19 cellular contexts compared by ENCODE assay signal in genomic region chr1:227942716-227943261, GRCh38. TPM values are rescaled to one million over a fixed set of nuclear protein-coding genes. Genes with fewer than 3 reads are reported as not detected.
DNase-seq lines count a peak whose midpoint lies in the region; ATAC-seq and TF ChIP-seq lines count a peak whose summit lies in the region.
"Had no signal": no experiment of that assay in that cellular context is flagged by ENCODE, and none has a peak within 500 bp of the region (broad histone marks: within the 10 kb centered on the region; RNA-seq: fewer than 3 reads in every experiment).

No MANE protein-coding gene starts in this region.

- H4K8ac ChIP-seq in neuronal stem cell (ENCODE audit: low read depth, low read length): no peak overlapping the region

- no peak overlapping the region for H3K14ac ChIP-seq in neuronal stem cell (ENCODE audit: low read length)

- H3K27me3 ChIP-seq in neuronal stem cell (ENCODE audit: control insufficient read depth in 3 of 3, insufficient read depth in 3 of 3, low read depth in 1 of 3, low read length in 3 of 3): peaks cover 0 to 6% (median 6%) of the 10 kb centered on the region in 3 experiments

- H3K79me1 ChIP-seq in neuronal stem cell (ENCODE audit: low read depth, low read length): peaks cover 5% of the 10 kb centered on the region

- peak overlapping the region; percentile 57 for H2BK120ac ChIP-seq in neuronal stem cell (ENCODE audit: low read depth, low read length)

- ATAC-seq in Right ventricle myocardium superior (ENCODE audit: poor library complexity) (no peak), left cardiac atrium (no peak), HG02610 (IDR thresholded peaks at IDR 0.05; ENCODE audit: unreplicated experiment) (no peak)
- ATAC-seq: stimulated activated naive B cell treated with anti-CD40 and anti-IgM and Interleukin-4, amounts not matched to agents 10 μg/mL and 1 μg/mL and 100 μg/mL, for 72 hours had no signal

- H4K91ac ChIP-seq in neuronal stem cell (ENCODE audit: low read depth, low read length, poor library complexity): no peak overlapping the region

- H3K36me3 ChIP-seq in neuronal stem cell (replicated peaks in 1 of 2; ENCODE audit: control insufficient read depth in 2 of 2, insufficient read depth in 2 of 2, low read length in 2 of 2): no peaks in the 10 kb centered on the region
- H3K36me3 ChIP-seq: neutrophil had no signal

- DNase-seq in Right ventricle myocardium superior (peak; percentile 40), left cardiac atrium (no peak), endothelial cell (ENCODE audit: low spot score) (peak; percentile 3), neuronal stem cell (ENCODE audit: low spot score) (no peak), type B pancreatic cell (ENCODE audit: extremely low spot score, unreplicated experiment) (peak; percentile 65), T-helper 1 cell (no peak), GDM1 (lab: John Stamatoyannopoulos, UW) (no peak)
- DNase-seq: activated naive CD8-positive, alpha-beta T cell treated with anti-CD3 and anti-CD28 coated beads, Interleukin-2, amount 10 ng/mL, durations not matched to agents 7 days and 5 days; MM.1S; NCI-H1930; NCI-H510A; PC-9; small intestine; stimulated activated naive B cell treated with anti-CD40 and anti-IgM and Interleukin-4, amounts not matched to agents 10 μg/mL and 1 μg/mL and 100 μg/mL, for 72 hours had no signal

- peak overlapping the region; percentile 78 for H3K18ac ChIP-seq in neuronal stem cell (ENCODE audit: low read length)

- peak overlapping the region; percentile 75 for H2BK5ac ChIP-seq in neuronal stem cell (ENCODE audit: low read length)

- H3K4me2 ChIP-seq in neuronal stem cell (ENCODE audit: insufficient read depth, low read length, poor library complexity, severe bottlenecking): no peak overlapping the region
- H3K4me2 ChIP-seq: PC-9 had no signal

- no peak overlapping the region for H3K27ac ChIP-seq in neuronal stem cell (replicated peaks; ENCODE audit: low read length)
- H3K27ac ChIP-seq: neutrophil, PC-9 had no signal

- H3K9me3 ChIP-seq in neuronal stem cell (replicated peaks in 1 of 2; ENCODE audit: control insufficient read depth in 2 of 2, insufficient read depth in 1 of 2, low read depth in 1 of 2, low read length in 2 of 2): peaks cover 0 to 2% of the 10 kb centered on the region in 2 donors
- H3K9me3 ChIP-seq: Caco-2, neutrophil had no signal

- H3K27me3 Mint-ChIP-seq in endothelial cell (ENCODE audit: unreplicated experiment) (peaks cover 4% of the 10 kb centered on the region), type B pancreatic cell (peaks cover 11% of the 10 kb centered on the region)

- H3K4ac ChIP-seq in neuronal stem cell (ENCODE audit: low read length): no peak overlapping the region

- peak overlapping the region; percentile 29 for H2AFZ ChIP-seq in neuronal stem cell (ENCODE audit: low read length)
- H2AFZ ChIP-seq: PC-9 had no signal

- WGBS in neuronal stem cell (ENCODE audit: extremely low coverage in 2 of 2, insufficient read length in 2 of 2, insufficient replicate concordance in 1 of 2), 2 donors: no CpG with 5 or more reads among the region's 8 CpGs

- H3K4me3 ChIP-seq in neuronal stem cell (ENCODE audit: low read length in 2 of 2): no peak overlapping the region
- H3K4me3 ChIP-seq: lung, PC-9 had no signal

- no peak overlapping the region for H3K27ac Mint-ChIP-seq in endothelial cell (ENCODE audit: unreplicated experiment)
- no peak overlapping the region for H3K27ac Mint-ChIP-seq in type B pancreatic cell
- H3K27ac Mint-ChIP-seq: activated naive CD8-positive, alpha-beta T cell treated with anti-CD3 and anti-CD28 coated beads, Interleukin-2, amount 10 ng/mL, durations not matched to agents 7 days and 5 days; endodermal cell; stimulated activated naive B cell treated with anti-CD40 and anti-IgM and Interleukin-4, amounts not matched to agents 10 μg/mL and 1 μg/mL and 100 μg/mL, for 72 hours had no signal

- peak overlapping the region; percentile 95 for H2BK12ac ChIP-seq in neuronal stem cell (ENCODE audit: low read length)

- H3K4me1 ChIP-seq in neuronal stem cell (ENCODE audit: control insufficient read depth in 2 of 2, insufficient read depth in 1 of 2, low read depth in 1 of 2, low read length in 2 of 2): peaks cover 11 to 16% of the 10 kb centered on the region in 2 donors

- peak overlapping the region; percentile 80 for H3K23ac ChIP-seq in neuronal stem cell (ENCODE audit: low read depth, low read length, poor library complexity)

- peak overlapping the region; percentile 44 for H3K9ac ChIP-seq in neuronal stem cell (ENCODE audit: low read depth, low read length, poor library complexity)

- TF ChIP-seq CTCF in endothelial cell (IDR thresholded peaks at IDR 0.05; ENCODE audit: unreplicated experiment) (no peak), type B pancreatic cell (conservative IDR thresholded peaks at IDR 0.05) (no peak)

- peak overlapping the region; percentile 98 for H2AK5ac ChIP-seq in neuronal stem cell (ENCODE audit: low read depth, low read length)

- H3K36me3 Mint-ChIP-seq in endothelial cell (ENCODE audit: low read depth, unreplicated experiment) (no peaks in the 10 kb centered on the region), type B pancreatic cell (peaks cover 6% of the 10 kb centered on the region)
- H3K36me3 Mint-ChIP-seq: activated naive CD8-positive, alpha-beta T cell treated with anti-CD3 and anti-CD28 coated beads, Interleukin-2, amount 10 ng/mL, durations not matched to agents 7 days and 5 days; stimulated activated naive B cell treated with anti-CD40 and anti-IgM and Interleukin-4, amounts not matched to agents 10 μg/mL and 1 μg/mL and 100 μg/mL, for 72 hours had no signal

- peaks cover 2% of the 10 kb centered on the region for H3K4me1 Mint-ChIP-seq in endothelial cell (ENCODE audit: unreplicated experiment)
- H3K4me1 Mint-ChIP-seq in type B pancreatic cell (ENCODE audit: unreplicated experiment): peaks cover 7% of the 10 kb centered on the region

- intact Hi-C loops in Right ventricle myocardium superior (cut with DNase I) (no loop called here), left cardiac atrium (cut with DNase I) (no loop called here)

- H2BK15ac ChIP-seq in neuronal stem cell (ENCODE audit: low read length): peak overlapping the region; percentile 90

- H3K4me3 Mint-ChIP-seq in endothelial cell (ENCODE audit: unreplicated experiment): no peak overlapping the region
- H3K4me3 Mint-ChIP-seq in type B pancreatic cell: no peak overlapping the region
- H3K4me3 Mint-ChIP-seq: activated naive CD8-positive, alpha-beta T cell treated with anti-CD3 and anti-CD28 coated beads, Interleukin-2, amount 10 ng/mL, durations not matched to agents 7 days and 5 days; endodermal cell; stimulated activated naive B cell treated with anti-CD40 and anti-IgM and Interleukin-4, amounts not matched to agents 10 μg/mL and 1 μg/mL and 100 μg/mL, for 72 hours had no signal

- H3K9me3 Mint-ChIP-seq in endothelial cell (ENCODE audit: unreplicated experiment) (no peaks in the 10 kb centered on the region), type B pancreatic cell (no peaks in the 10 kb centered on the region)
- H3K9me3 Mint-ChIP-seq: activated naive CD8-positive, alpha-beta T cell treated with anti-CD3 and anti-CD28 coated beads, Interleukin-2, amount 10 ng/mL, durations not matched to agents 7 days and 5 days; endodermal cell; stimulated activated naive B cell treated with anti-CD40 and anti-IgM and Interleukin-4, amounts not matched to agents 10 μg/mL and 1 μg/mL and 100 μg/mL, for 72 hours had no signal

RNA-seq across cellular contexts. Expression of gene WNT9A, which starts 4.9 kb away (rescaled TPM):
- total RNA-seq in Right ventricle myocardium superior: 0.59 TPM
- total RNA-seq in left cardiac atrium: 1 to 10 TPM in 1 of 2 donors, under 1 TPM in 1; 0.80 to 1.1 TPM
- total RNA-seq in endothelial cell (ENCODE audit: unreplicated experiment): 1.0 TPM
- polyA plus RNA-seq in neuronal stem cell (2013, experiment 1 of 2): 0.61 TPM
- polyA plus RNA-seq in neuronal stem cell (2013, experiment 2 of 2): 0.69 TPM
- 3.0 and 4.3 TPM in 2 replicates for total RNA-seq in type B pancreatic cell (ENCODE audit: low replicate concordance)

Comparison
In these comparisons a context has a peak if more than half of its experiments do, and no peak if none do; other contexts are left out.
1. DNase-seq: peak in Right ventricle myocardium superior (single experiment), endothelial cell (single experiment) and type B pancreatic cell (single experiment); none in left cardiac atrium (single experiment), neuronal stem cell (single experiment), T-helper 1 cell (0 of 5) and GDM1 (single experiment).